Comparison of ENCODE assay signal across 7 cellular contexts in genomic region chr18:14223231-14223822, GRCh38.
DNase-seq lines count a peak whose midpoint lies in the region; ATAC-seq and TF ChIP-seq lines count a peak whose summit lies in the region.
"Not testable (repeated sequence)": the region's sequence is repeated elsewhere in the genome, so short reads cannot be mapped to it uniquely, and the experiment has no call there.

No MANE protein-coding gene starts in this region.

- not testable (repeated sequence) for TF ChIP-seq EP300 in sigmoid colon (IDR thresholded peaks at IDR 0.05)

- intact Hi-C loops in Right ventricle myocardium inferior (cut with DNase I); right cardiac atrium (cut with DNase I); left lung (cut with DNase I); lower lobe of right lung (cut with DNase I); sigmoid colon (cut with DNase I): not testable (repeated sequence)

- not testable (repeated sequence) for H3K27me3 ChIP-seq in BLaER1; RWPE2 (ENCODE audit: insufficient read depth, poor library complexity, severe bottlenecking); right cardiac atrium (ENCODE audit: control insufficient read depth, insufficient read depth); left lung; lower lobe of right lung (ENCODE audit: low read depth); sigmoid colon

- H3K4me1 ChIP-seq in BLaER1; RWPE2 (ENCODE audit: insufficient read depth, poor library complexity, severe bottlenecking); right cardiac atrium (ENCODE audit: control insufficient read depth, insufficient read depth, low read length); left lung; lower lobe of right lung; sigmoid colon: not testable (repeated sequence)

- not testable (repeated sequence) for H3K36me3 ChIP-seq in BLaER1; RWPE2 (ENCODE audit: low read depth); left lung; lower lobe of right lung; sigmoid colon

- DNase-seq in RWPE2 (ENCODE audit: low spot score) = peak; percentile 41
- DNase-seq in Right ventricle myocardium inferior (ENCODE audit: missing footprints) = peak; percentile 45
- peak; percentile 9 to 65 (median 29) for DNase-seq in right cardiac atrium
- DNase-seq in left lung = peak; percentile 30 to 69
- peak; percentile 36 for DNase-seq in lower lobe of right lung
- DNase-seq in sigmoid colon = peak; percentile 63

- TF ChIP-seq CTCF in RWPE2 (IDR thresholded peaks at IDR 0.05; ENCODE audit: poor library complexity, severe bottlenecking); left lung (IDR thresholded peaks at IDR 0.05); lower lobe of right lung (IDR thresholded peaks at IDR 0.05); sigmoid colon (IDR thresholded peaks at IDR 0.05): not testable (repeated sequence)

- not testable (repeated sequence) for H3K9ac ChIP-seq in BLaER1

- WGBS in right cardiac atrium = 94% methylated on average over 31 of the region's 31 CpGs
- WGBS in sigmoid colon, 2 donors = 96 to 97% methylated on average over 31 of the region's 31 CpGs

- not testable (repeated sequence) for TF ChIP-seq POLR2A in sigmoid colon (IDR thresholded peaks at IDR 0.05)

- H3K4me2 ChIP-seq in BLaER1 = not testable (repeated sequence)

- peaks cover 39% of the 10 kb centered on the region for H3K9me3 ChIP-seq in BLaER1
- not testable (repeated sequence) for H3K9me3 ChIP-seq in RWPE2 (ENCODE audit: severe bottlenecking); right cardiac atrium (ENCODE audit: control insufficient read depth, low read length); left lung; lower lobe of right lung; sigmoid colon

- H3K4me3 ChIP-seq in BLaER1 = peak overlapping the region; percentile 22; the same call in 1 of the 2 replicates
- H3K4me3 ChIP-seq in RWPE2 (ENCODE audit: severe bottlenecking); right cardiac atrium (ENCODE audit: low read length); left lung; lower lobe of right lung; sigmoid colon: not testable (repeated sequence)

- not testable (repeated sequence) for H4K20me1 ChIP-seq in BLaER1

- not testable (repeated sequence) for H3K27ac ChIP-seq in BLaER1; RWPE2 (ENCODE audit: poor library complexity, severe bottlenecking); right cardiac atrium (ENCODE audit: low read length); left lung; lower lobe of right lung; sigmoid colon

- not testable (repeated sequence) for ATAC-seq in RWPE2 (ENCODE audit: low read depth); Right ventricle myocardium inferior; right cardiac atrium; left lung; lower lobe of right lung
